Comparison of ENCODE assay signal across 19 cellular contexts in genomic region chr13:108769213-108770070, GRCh38.
DNase-seq lines count a peak whose midpoint lies in the region; ATAC-seq and TF ChIP-seq lines count a peak whose summit lies in the region.
"Had no signal": no experiment of that assay in that cellular context is flagged by ENCODE, and none has a peak within 500 bp of the region (broad histone marks: within the 10 kb centered on the region; RNA-seq: fewer than 3 reads in every experiment).

No MANE protein-coding gene starts in this region.

- peak; percentile 43 for DNase-seq in NOMO-1 treated with DMSO at 0.1 percent for 48 hours (lab: John Stamatoyannopoulos, UW; ENCODE audit: unreplicated experiment)
- peak; percentile 58 for DNase-seq in choroid plexus epithelial cell (ENCODE audit: low read depth)
- DNase-seq in non-pigmented ciliary epithelial cell (ENCODE audit: low read depth): peak; percentile 41
- DNase-seq in activated CD4-positive, alpha-beta T cell treated with anti-CD3 and anti-CD28 coated beads, Interleukin-2, amount 50 U/mL, for 48 hours: no peak
- DNase-seq in amygdala (lab: John Stamatoyannopoulos, UW): no peak
- no peak for DNase-seq in SW 1271 (lab: John Stamatoyannopoulos, UW)
- DNase-seq: activated CD4-positive, alpha-beta T cell treated with anti-CD3 and anti-CD28 coated beads for 1 hour; activated naive CD4-positive, alpha-beta T cell treated with anti-CD3 and anti-CD28 coated beads, Interleukin-2, amount 10 ng/mL, durations not matched to agents 7 days and 5 days; BE2C; heart right ventricle; left lung; naive thymus-derived CD8-positive, alpha-beta T cell; NCI-H1417 treated with DMSO at 0.1 percent for 48 hours; NCI-H446 treated with DMSO at 0.1 percent for 48 hours; retina; testis had no signal

- peak; percentile 66 for ATAC-seq in HG03097 (IDR thresholded peaks at IDR 0.05; ENCODE audit: low FRiP score, unreplicated experiment)
- no peak for ATAC-seq in HG03342 (IDR thresholded peaks at IDR 0.05; ENCODE audit: unreplicated experiment)
- ATAC-seq: heart right ventricle; HepG2; left lung; naive thymus-derived CD8-positive, alpha-beta T cell had no signal

- H3K4me3 ChIP-seq in choroid plexus epithelial cell (ENCODE audit: low read depth, low read length): no peak overlapping the region
- H3K4me3 ChIP-seq: heart right ventricle, left lung, testis had no signal

- TF ChIP-seq CTCF in choroid plexus epithelial cell (conservative IDR thresholded peaks at IDR 0.05; ENCODE audit: low read depth, low read length): no peak

Comparison
In these comparisons a context has a peak if more than half of its experiments do, and no peak if none do; other contexts are left out.
1. DNase-seq: peak in NOMO-1 treated with DMSO at 0.1 percent for 48 hours (single experiment), choroid plexus epithelial cell (single experiment) and non-pigmented ciliary epithelial cell (single experiment); none in activated CD4-positive, alpha-beta T cell treated with anti-CD3 and anti-CD28 coated beads, Interleukin-2, amount 50 U/mL, for 48 hours (0 of 2), amygdala (0 of 56) and SW 1271 (0 of 2).